Comparison of ENCODE assay signal across 8 cellular contexts in the genomic region with DNA sequence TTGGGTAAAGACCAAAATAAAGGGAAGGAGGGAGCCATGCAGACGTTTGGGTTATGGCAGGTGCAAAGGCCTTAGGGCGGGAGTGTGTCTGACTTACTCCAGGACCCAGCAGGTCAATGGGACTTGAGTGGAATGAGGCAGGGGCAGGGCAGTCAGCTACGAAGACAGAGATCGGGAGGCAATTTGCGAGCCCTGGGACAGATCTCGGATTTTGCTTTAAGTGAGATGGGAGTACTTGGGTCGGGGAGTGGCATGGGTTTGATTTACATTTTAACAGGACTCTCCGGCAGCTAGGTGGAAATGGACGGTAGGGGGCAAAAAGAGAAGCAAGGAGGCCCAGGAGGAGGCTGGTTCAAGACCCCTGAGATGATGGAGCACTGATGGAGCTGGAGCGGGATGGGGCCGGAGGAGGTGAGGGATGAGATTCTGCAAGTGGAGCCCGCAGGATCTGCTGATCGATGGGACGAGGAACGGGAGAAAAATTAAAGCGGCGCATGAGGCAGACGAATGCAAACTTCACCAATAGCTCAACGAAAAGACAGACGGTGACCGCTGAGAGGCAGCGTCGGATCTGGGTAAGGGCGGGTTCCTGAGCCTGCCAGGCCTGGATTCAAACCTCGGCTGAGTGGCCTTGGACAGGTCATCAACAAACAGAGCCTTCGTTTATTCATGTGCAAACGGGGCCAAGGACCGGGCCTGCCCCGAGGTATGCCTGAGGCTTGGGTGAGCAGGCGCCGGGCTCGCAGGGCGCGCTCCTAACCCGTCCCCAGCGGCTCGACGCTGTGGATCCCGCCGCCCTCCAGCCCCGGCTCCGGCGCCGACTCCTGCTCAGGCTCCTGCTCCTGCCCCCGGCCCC. TPM values are rescaled to one million over a fixed set of nuclear protein-coding genes. Genes with fewer than 3 reads are reported as not detected.
DNase-seq lines count a peak whose midpoint lies in the region; ATAC-seq and TF ChIP-seq lines count a peak whose summit lies in the region.

No MANE protein-coding gene starts in this region.

- DNase-seq in Caki2 (ENCODE audit: low read depth) (peak; percentile 91), NCI-H82 (lab: John Stamatoyannopoulos, UW) (peak; percentile 89), activated T-cell treated with anti-CD3 and anti-CD28 coated beads for 48 hours (ENCODE audit: low read depth) (peak; percentile 65), esophagus squamous epithelium (lab: John Stamatoyannopoulos, UW) (no peak)
- DNase-seq in stimulated activated CD8-positive, alpha-beta memory T cell treated with anti-CD3 and anti-CD28 coated beads, Interleukin-7, amount 100 ng/mL, for 48 hours (ENCODE audit: extremely low read depth in 1 of 2, low read depth in 1 of 2), result peak; percentile 39 to 43

- H3K27ac ChIP-seq in esophagus squamous epithelium, result peak overlapping the region; percentile 94 to 99 (median 98)
- no peak overlapping the region for H3K27ac ChIP-seq in muscle layer of duodenum (ENCODE audit: low read length)

- TF ChIP-seq CTCF in esophagus squamous epithelium (IDR thresholded peaks at IDR 0.05), result peak in 4 of 6 experiments; percentile 11 to 35 (median 20)

- H3K36me3 ChIP-seq in esophagus squamous epithelium (peaks cover 0 to 23% (median 7%) of the 10 kb centered on the region in 3 donors), muscle layer of duodenum (ENCODE audit: control insufficient read depth in 1 of 2, insufficient read depth in 2 of 2, low read length in 2 of 2) (no peaks in the 10 kb centered on the region)

- in situ Hi-C loops in Caki2 (cut with HindIII; ENCODE audit: low pct_unique_long_range_greater_than_20kb, low sequenced_read_pairs), result no loop called here

- 11 to 16% methylated on average over 24 to 25 of the region's 45 CpGs for WGBS in esophagus squamous epithelium, 2 donors

- intact Hi-C loops in esophagus squamous epithelium (cut with DNase I), result no loop called here

- H3K27me3 ChIP-seq in esophagus squamous epithelium, result no peaks in the 10 kb centered on the region
- H3K27me3 ChIP-seq in muscle layer of duodenum (ENCODE audit: low read depth, low read length), result no peaks in the 10 kb centered on the region

- no peaks in the 10 kb centered on the region for H3K9me3 ChIP-seq in esophagus squamous epithelium
- H3K9me3 ChIP-seq in muscle layer of duodenum (ENCODE audit: control insufficient read depth in 1 of 2, low read length in 2 of 2), result no peaks in the 10 kb centered on the region

- peak; percentile 53 for ATAC-seq in GM19452 (IDR thresholded peaks at IDR 0.05; ENCODE audit: unreplicated experiment)
- ATAC-seq in HG03565 (IDR thresholded peaks at IDR 0.05; ENCODE audit: unreplicated experiment), result peak; percentile 48

- H3K4me1 ChIP-seq in esophagus squamous epithelium (peaks cover 17 to 30% (median 17%) of the 10 kb centered on the region in 3 donors), muscle layer of duodenum (ENCODE audit: control insufficient read depth in 1 of 2, insufficient read depth in 2 of 2, low read length in 2 of 2) (peaks cover 8 to 21% of the 10 kb centered on the region in 2 donors)

- H3K4me3 ChIP-seq in esophagus squamous epithelium (peak overlapping the region; percentile 85 to 99 (median 92)), muscle layer of duodenum (ENCODE audit: low read depth in 1 of 2, low read length in 2 of 2) (peak overlapping the region; percentile 68 to 99)

- TF ChIP-seq POLR2A in esophagus squamous epithelium (IDR thresholded peaks at IDR 0.05), result peak in 1 of 4 donors; percentile 43

RNA-seq across cellular contexts. Expression of a gene that starts 0.8 kb away (rescaled TPM):
- total RNA-seq in Caki2 (2014; rRNA removed; shearing (Covaris generic); ENCODE audit: low replicate concordance), result 245 and 298 TPM in 2 replicates
- 10 to 100 TPM; 46.9 to 79.8 (median 63.2) TPM for total RNA-seq in esophagus squamous epithelium

RNA-seq across cellular contexts. Expression of a gene that starts 26.8 kb away (rescaled TPM):
- total RNA-seq in Caki2 (2014; rRNA removed; shearing (Covaris generic); ENCODE audit: low replicate concordance), result 170 and 190 TPM in 2 replicates
- 10 to 100 TPM in 3 of 4 donors, 1 to 10 TPM in 1; 6.5 to 22.0 (median 11.9) TPM for total RNA-seq in esophagus squamous epithelium

RNA-seq across cellular contexts. Expression of a gene that starts 55.0 kb away (rescaled TPM):
- total RNA-seq in Caki2 (2014; rRNA removed; shearing (Covaris generic); ENCODE audit: low replicate concordance), result 13.8 and 20.0 TPM in 2 replicates
- total RNA-seq in esophagus squamous epithelium, result 10 to 100 TPM; 18.1 to 33.2 (median 26.0) TPM
